ENCODE assay signal across 1 cellular context in genomic region chr13:45411631-45412030, GRCh38.
TF ChIP-seq lines count a peak whose summit lies in the region.

No MANE protein-coding gene starts in this region.

TF ChIP-seq in GM23338, 12 proteins besides CTCF, POLR2A, EP300 and RAD21 (continued from another document):
- TF ChIP-seq ZNF462 (CRISPR knock-in tag; IDR thresholded peaks at IDR 0.05), result no peak
